13 cellular contexts compared by ENCODE assay signal in the genomic region with DNA sequence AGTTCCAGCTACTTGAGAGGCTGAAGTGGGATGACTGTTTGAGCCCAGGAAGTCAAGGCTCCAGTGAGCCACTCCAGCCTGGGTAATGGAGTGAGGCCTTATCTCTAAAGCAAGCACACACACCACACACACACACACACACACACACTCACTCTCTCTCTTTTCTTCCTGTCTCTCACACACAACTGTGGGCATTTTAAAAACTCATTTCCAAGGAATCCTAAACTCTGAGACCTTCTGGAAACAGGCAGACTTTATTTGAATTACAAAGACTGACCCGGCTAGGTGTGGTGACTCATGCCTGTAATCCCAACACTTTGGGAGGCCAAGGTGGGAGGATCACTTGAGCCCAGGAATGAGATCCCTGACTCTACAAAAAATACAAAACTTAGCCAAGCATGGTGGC. TPM values are rescaled to one million over a fixed set of nuclear protein-coding genes. Genes with fewer than 3 reads are reported as not detected.
DNase-seq lines count a peak whose midpoint lies in the region; ATAC-seq and TF ChIP-seq lines count a peak whose summit lies in the region.
"Had no signal": no experiment of that assay in that cellular context is flagged by ENCODE, and none has a peak within 500 bp of the region (broad histone marks: within the 10 kb centered on the region; RNA-seq: fewer than 3 reads in every experiment).

No MANE protein-coding gene starts in this region.

- H3K36me3 Mint-ChIP-seq in endothelial cell (ENCODE audit: low read depth, unreplicated experiment) (peaks cover 7% of the 10 kb centered on the region), mesothelial cell of epicardium (peaks cover 35% of the 10 kb centered on the region)

- H3K9me3 Mint-ChIP-seq in endothelial cell (ENCODE audit: unreplicated experiment): no peaks in the 10 kb centered on the region
- H3K9me3 Mint-ChIP-seq in mesothelial cell of epicardium: peaks cover 1% of the 10 kb centered on the region
- H3K9me3 Mint-ChIP-seq: central memory CD8-positive, alpha-beta T cell had no signal

- H3K4me1 Mint-ChIP-seq in endothelial cell (ENCODE audit: unreplicated experiment): peaks cover 10% of the 10 kb centered on the region
- H3K4me1 Mint-ChIP-seq in mesothelial cell of epicardium: peaks cover 44% of the 10 kb centered on the region
- H3K4me1 Mint-ChIP-seq: CD14-positive monocyte had no signal

- H3K27ac Mint-ChIP-seq in endothelial cell (ENCODE audit: unreplicated experiment) (peak overlapping the region; percentile 80), mesothelial cell of epicardium (peak overlapping the region; percentile 11)

- ATAC-seq in GM21723 (IDR thresholded peaks at IDR 0.05; ENCODE audit: unreplicated experiment) (no peak), HG03520 (IDR thresholded peaks at IDR 0.05; ENCODE audit: unreplicated experiment) (no peak)

- H3K4me3 Mint-ChIP-seq in endothelial cell (ENCODE audit: unreplicated experiment): peak overlapping the region; percentile 71
- no peak overlapping the region for H3K4me3 Mint-ChIP-seq in mesothelial cell of epicardium
- H3K4me3 Mint-ChIP-seq: CD14-positive monocyte; central memory CD8-positive, alpha-beta T cell; naive B cell had no signal

- H3K27me3 Mint-ChIP-seq in endothelial cell (ENCODE audit: unreplicated experiment): peaks cover 4% of the 10 kb centered on the region
- H3K27me3 Mint-ChIP-seq in mesothelial cell of epicardium (ENCODE audit: low read depth): no peaks in the 10 kb centered on the region
- H3K27me3 Mint-ChIP-seq: central memory CD8-positive, alpha-beta T cell; naive B cell had no signal

- peak; percentile 42 for DNase-seq in EL
- DNase-seq in NCI-H2029 (lab: John Stamatoyannopoulos, UW): peak; percentile 35
- DNase-seq in endothelial cell (ENCODE audit: low spot score): no peak
- no peak for DNase-seq in mesothelial cell of epicardium (ENCODE audit: low spot score in 2 of 2, unreplicated experiment in 2 of 2)
- no peak for DNase-seq in HT-29 (ENCODE audit: low spot score)
- DNase-seq in cerebellum (ENCODE audit: low spot score): no peak
- DNase-seq: activated gamma-delta T cell, naive B cell, right cardiac atrium had no signal

- TF ChIP-seq CTCF in endothelial cell (IDR thresholded peaks at IDR 0.05; ENCODE audit: unreplicated experiment) (no peak), mesothelial cell of epicardium (IDR thresholded peaks at IDR 0.05; ENCODE audit: unreplicated experiment) (no peak)

RNA-seq across cellular contexts. Expression of a gene that starts 21.3 kb away (rescaled TPM):
- 5.4 TPM for total RNA-seq in endothelial cell (ENCODE audit: unreplicated experiment)
- 14.3 to 15.6 TPM (median 15.1 TPM) in 3 replicates for total RNA-seq in mesothelial cell of epicardium
- total RNA-seq in HT-29 (2014; rRNA removed; shearing (Covaris generic)): 5.1 TPM in 2 replicates
- 14.0 TPM for total RNA-seq in cerebellum

Comparison
In these comparisons a context has a peak if more than half of its experiments do, and no peak if none do; other contexts are left out.
1. DNase-seq: peak in EL (single experiment) and NCI-H2029 (single experiment); none in endothelial cell (single experiment), mesothelial cell of epicardium (0 of 2), HT-29 (single experiment) and cerebellum (single experiment).